In genomic region chr16:68387301-68387700, GRCh38 we compare ENCODE assay signal across 25 cellular contexts.
DNase-seq lines count a peak whose midpoint lies in the region; ATAC-seq, FAIRE-seq and TF ChIP-seq lines count a peak whose summit lies in the region.
"Had no signal": no experiment of that assay in that cellular context is flagged by ENCODE, and none has a peak within 500 bp of the region (broad histone marks: within the 10 kb centered on the region; RNA-seq: fewer than 3 reads in every experiment).

No MANE protein-coding gene starts in this region.

- peak; percentile 33 for ATAC-seq in activated CD4-positive, alpha-beta T cell treated with anti-CD3 and anti-CD28 coated beads for 36 hours
- peak; percentile 33 to 38 for ATAC-seq in lower lobe of right lung
- ATAC-seq in GM18909 (IDR thresholded peaks at IDR 0.05; ENCODE audit: poor library complexity, unreplicated experiment), result no peak
- ATAC-seq: gastroesophageal sphincter, GM12878, psoas muscle, T-cell had no signal

- H3K14ac ChIP-seq in H1 (ENCODE audit: insufficient read length), result no peak overlapping the region

- TF ChIP-seq CTCF in H1 (IDR thresholded peaks at IDR 0.05; ENCODE audit: control extremely low read depth in 1 of 3, insufficient read depth in 1 of 3, low read depth in 1 of 3, low read length in 3 of 3) (no peak), lower lobe of right lung (IDR thresholded peaks at IDR 0.05) (no peak), type B pancreatic cell (conservative IDR thresholded peaks at IDR 0.05) (no peak)

- H2BK15ac ChIP-seq in H1 (ENCODE audit: low read length), result no peak overlapping the region

- H3K27me3 ChIP-seq in H1 (replicated peaks in 1 of 4; ENCODE audit: control insufficient read depth in 3 of 4, extremely low read depth in 1 of 4, insufficient read depth in 3 of 4, low read length in 3 of 4) (no peaks in the 10 kb centered on the region; a peak in 1 of 7 replicates), lower lobe of right lung (ENCODE audit: low read depth) (no peaks in the 10 kb centered on the region)
- H3K27me3 ChIP-seq: neutrophil had no signal

- no peak for DNase-seq in activated CD4-positive, alpha-beta T cell treated with anti-CD3 and anti-CD28 coated beads for 36 hours
- no peak for DNase-seq in activated CD4-positive, alpha-beta T cell treated with anti-CD3 and anti-CD28 coated beads, Interleukin-2, amount 50 U/mL, for 4 hours
- peak in 1 of 2 experiments; percentile 74 for DNase-seq in H1 (ENCODE audit: low read depth in 1 of 2, low spot score in 2 of 2)
- DNase-seq in lower lobe of right lung, result peak; percentile 57
- no peak for DNase-seq in type B pancreatic cell (ENCODE audit: extremely low spot score, unreplicated experiment)
- DNase-seq in frontal cortex (ENCODE audit: low spot score in 2 of 2), result no peak
- no peak for DNase-seq in stimulated activated CD4-positive, alpha-beta T cell treated with anti-CD3 and anti-CD28 coated beads, Interleukin-4, amount 100 ng/mL, for 4 hours
- DNase-seq: activated CD4-positive, alpha-beta T cell treated with anti-CD3 and anti-CD28 coated beads for 1 hour; activated CD8-positive, alpha-beta memory T cell treated with anti-CD3 and anti-CD28 coated beads for 24 hours; activated T-cell treated with anti-CD3 and anti-CD28 coated beads, Interleukin-2, amount 50 U/mL, for 48 hours; DMS79 treated with DMSO at 0.1 percent for 48 hours; effector CD4-positive, alpha-beta T cell; NCI-H1048; NCI-H187 treated with DMSO at 0.1 percent for 48 hours; psoas muscle; stimulated activated CD4-positive, alpha-beta T cell treated with anti-CD3 and anti-CD28 coated beads, Interleukin-2, amount 100 ng/mL, for 24 hours; stimulated activated naive CD4-positive, alpha-beta T cell; T-cell had no signal

- no peaks in the 10 kb centered on the region for H3K4me1 Mint-ChIP-seq in activated CD4-positive, alpha-beta T cell treated with anti-CD3 and anti-CD28 coated beads for 36 hours
- H3K4me1 Mint-ChIP-seq in type B pancreatic cell (ENCODE audit: unreplicated experiment), result peaks cover 31% of the 10 kb centered on the region
- H3K4me1 Mint-ChIP-seq: activated naive CD4-positive, alpha-beta T cell treated with anti-CD3 and anti-CD28 coated beads, Interleukin-2, amount 50 U/mL, for 24 hours had no signal

- H3K4me1 ChIP-seq in H1 (replicated peaks in 1 of 4; ENCODE audit: control insufficient read depth in 3 of 4, insufficient read depth in 4 of 4, low read length in 3 of 4) (peaks cover 3 to 28% (median 20%) of the 10 kb centered on the region in 4 experiments), lower lobe of right lung (no peaks in the 10 kb centered on the region)
- H3K4me1 ChIP-seq: gastroesophageal sphincter, psoas muscle had no signal

- H3K79me2 ChIP-seq in H1 (ENCODE audit: control insufficient read depth in 1 of 2, insufficient read depth in 2 of 2, low read length in 2 of 2), result no peaks in the 10 kb centered on the region

- no peak overlapping the region for H2BK120ac ChIP-seq in H1 (replicated peaks; ENCODE audit: low read depth, low read length)

- H4K91ac ChIP-seq in H1 (replicated peaks; ENCODE audit: insufficient read length, low read length), result peak overlapping the region; percentile 38

- 0 out of 2 replicates have a peak overlapping the region, but pooled peaks have one; percentile 52 for H2BK5ac ChIP-seq in H1 (ENCODE audit: low read depth, low read length)

- intact Hi-C loops in activated CD4-positive, alpha-beta T cell treated with anti-CD3 and anti-CD28 coated beads for 36 hours (cut with DNase I, micrococcal nuclease), result no loop called here
- intact Hi-C loops in lower lobe of right lung (cut with DNase I), result no loop called here

- H3K9me3 ChIP-seq in H1 (ENCODE audit: insufficient read depth in 2 of 2, low read depth in 1 of 2, low read length in 1 of 2) (no peaks in the 10 kb centered on the region), lower lobe of right lung (no peaks in the 10 kb centered on the region)
- H3K9me3 ChIP-seq: gastroesophageal sphincter, neutrophil, psoas muscle, thoracic aorta had no signal

- H3K27me3 Mint-ChIP-seq in activated CD4-positive, alpha-beta T cell treated with anti-CD3 and anti-CD28 coated beads for 36 hours, result no peaks in the 10 kb centered on the region
- no peaks in the 10 kb centered on the region for H3K27me3 Mint-ChIP-seq in type B pancreatic cell
- H3K27me3 Mint-ChIP-seq: activated naive CD4-positive, alpha-beta T cell treated with anti-CD3 and anti-CD28 coated beads, Interleukin-2, amount 50 U/mL, for 24 hours; T-cell had no signal

- peak overlapping the region; percentile 71 for H3K18ac ChIP-seq in H1 (ENCODE audit: extremely low read depth, low read length)

- TF ChIP-seq POLR2A in H1 (IDR thresholded peaks at IDR 0.05; ENCODE audit: control extremely low read depth in 1 of 2, low read depth in 2 of 2, low read length in 2 of 2), result no peak

- H3K4me3 ChIP-seq in H1 (ENCODE audit: extremely low read depth in 1 of 4, insufficient read depth in 2 of 4, low read depth in 3 of 4, low read length in 4 of 4) (no peak overlapping the region), lower lobe of right lung (no peak overlapping the region)
- H3K4me3 ChIP-seq: gastroesophageal sphincter, GM12878, psoas muscle, thoracic aorta had no signal

- no peaks in the 10 kb centered on the region for H4K20me1 ChIP-seq in H1 (replicated peaks in 1 of 2; ENCODE audit: control insufficient read depth in 1 of 2, insufficient read depth in 2 of 2, low read length in 2 of 2)

- no peak overlapping the region for H3K9ac ChIP-seq in H1 (replicated peaks in 1 of 4; ENCODE audit: extremely low read depth in 1 of 4, low read depth in 3 of 4, low read length in 3 of 4)

- no peak for TF ChIP-seq RAD21 in H1 (IDR thresholded peaks at IDR 0.05 in 1 of 2, conservative IDR thresholded peaks at IDR 0.05 in 1 of 2; ENCODE audit: low read depth in 2 of 2, low read length in 2 of 2)

- no peak overlapping the region for H2BK12ac ChIP-seq in H1 (ENCODE audit: low read depth, low read length)

- no peak for TF ChIP-seq EP300 in H1 (IDR thresholded peaks at IDR 0.05; ENCODE audit: borderline replicate concordance in 1 of 2, low read depth in 2 of 2, low read length in 2 of 2)

- no peak overlapping the region for H3K4me3 Mint-ChIP-seq in activated CD4-positive, alpha-beta T cell treated with anti-CD3 and anti-CD28 coated beads for 36 hours
- H3K4me3 Mint-ChIP-seq in type B pancreatic cell, result peak overlapping the region; percentile 34
- H3K4me3 Mint-ChIP-seq: activated naive CD4-positive, alpha-beta T cell treated with anti-CD3 and anti-CD28 coated beads, Interleukin-2, amount 50 U/mL, for 24 hours; T-cell had no signal

- H3K56ac ChIP-seq in H1 (replicated peaks; ENCODE audit: insufficient read length, low read depth, low read length), result no peak overlapping the region

- H3K23ac ChIP-seq in H1 (ENCODE audit: insufficient read length), result no peak overlapping the region

- H3K4ac ChIP-seq in H1 (replicated peaks; ENCODE audit: insufficient read length, low read depth, low read length), result no peak overlapping the region

- H3K36me3 ChIP-seq in H1 (ENCODE audit: control insufficient read depth in 2 of 4, insufficient read depth in 4 of 4, low read length in 3 of 4) (no peaks in the 10 kb centered on the region), lower lobe of right lung (no peaks in the 10 kb centered on the region)
- H3K36me3 ChIP-seq: gastroesophageal sphincter, neutrophil, thoracic aorta had no signal

- H3K27ac ChIP-seq in H1 (ENCODE audit: low read depth, low read length) (no peak overlapping the region), lower lobe of right lung (no peak overlapping the region)
- H3K27ac ChIP-seq: gastroesophageal sphincter, neutrophil, psoas muscle, thoracic aorta had no signal

- no peaks in the 10 kb centered on the region for H3K79me1 ChIP-seq in H1 (ENCODE audit: low read depth, low read length)

- H4K8ac ChIP-seq in H1 (ENCODE audit: extremely low read depth, insufficient read depth, low read length), result no peak overlapping the region

- FAIRE-seq in H1 (lab: Jason Lieb, UNC) (no peak), frontal cortex (lab: Jason Lieb, UNC) (no peak)
- FAIRE-seq: astrocyte, GM12878 had no signal

- H4K5ac ChIP-seq in H1 (ENCODE audit: insufficient read length, low read depth, low read length), result no peak overlapping the region

- no peak overlapping the region; a peak in 1 of 4 replicates for H3K4me2 ChIP-seq in H1 (ENCODE audit: insufficient read depth in 1 of 2, low read depth in 2 of 2, low read length in 2 of 2)

- H3K9me3 Mint-ChIP-seq in activated CD4-positive, alpha-beta T cell treated with anti-CD3 and anti-CD28 coated beads for 36 hours (ENCODE audit: low read depth), result no peaks in the 10 kb centered on the region
- H3K9me3 Mint-ChIP-seq in type B pancreatic cell, result no peaks in the 10 kb centered on the region
- H3K9me3 Mint-ChIP-seq: activated naive CD4-positive, alpha-beta T cell treated with anti-CD3 and anti-CD28 coated beads, Interleukin-2, amount 50 U/mL, for 24 hours; T-cell had no signal

- H3K23me2 ChIP-seq in H1 (ENCODE audit: low read depth, low read length), result no peaks in the 10 kb centered on the region

- 90% methylated on average over 9 of the region's 9 CpGs; no CpG with 5 or more reads in 1 of the 2 experiments for WGBS in H1 (ENCODE audit: extremely low coverage in 1 of 2, insufficient coverage in 1 of 2, insufficient read length in 1 of 2, insufficient replicate concordance in 2 of 2, low coverage in 1 of 2, low lambda C conversion rate in 2 of 2, missing lambda C conversion rate in 1 of 2), 2 experiments

- no peak overlapping the region for H2AFZ ChIP-seq in H1 (ENCODE audit: low read length)

- H2AK5ac ChIP-seq in H1 (ENCODE audit: low read depth, low read length), result no peak overlapping the region

- H3K27ac Mint-ChIP-seq in activated CD4-positive, alpha-beta T cell treated with anti-CD3 and anti-CD28 coated beads for 36 hours, result no peak overlapping the region
- H3K27ac Mint-ChIP-seq in type B pancreatic cell, result peak overlapping the region; percentile 21
- H3K27ac Mint-ChIP-seq: activated naive CD4-positive, alpha-beta T cell treated with anti-CD3 and anti-CD28 coated beads, Interleukin-2, amount 50 U/mL, for 24 hours; T-cell had no signal

- no peaks in the 10 kb centered on the region for H3K36me3 Mint-ChIP-seq in activated CD4-positive, alpha-beta T cell treated with anti-CD3 and anti-CD28 coated beads for 36 hours (ENCODE audit: low read depth)
- no peaks in the 10 kb centered on the region for H3K36me3 Mint-ChIP-seq in type B pancreatic cell
- H3K36me3 Mint-ChIP-seq: activated naive CD4-positive, alpha-beta T cell treated with anti-CD3 and anti-CD28 coated beads, Interleukin-2, amount 50 U/mL, for 24 hours; T-cell had no signal

- CTCF ChIA-PET in activated CD4-positive, alpha-beta T cell treated with anti-CD3 and anti-CD28 coated beads for 36 hours (lab: Charles Lee), result no interaction called here
- CTCF ChIA-PET in H1 (lab: Charles Lee; ENCODE audit: partially characterized antibody), result interaction anchor here (1.1 to 10.6 kb wide), 4 partner anchors 13 to 46 kb away, joined by 3 to 221 read pairs (median 6); no protein-coding TSS in a partner anchor

- POLR2A ChIA-PET in activated CD4-positive, alpha-beta T cell treated with anti-CD3 and anti-CD28 coated beads for 36 hours (lab: Charles Lee), result interaction anchor here (0.6 kb wide), 1 partner anchor 39 kb away, joined by 3 read pairs; no protein-coding TSS in a partner anchor
- POLR2A ChIA-PET in H1 (lab: Charles Lee; ENCODE audit: partially characterized antibody), result interaction anchor here (0.5 to 0.9 kb wide), 4 partner anchors 9 to 259 kb away, joined by 3 to 4 read pairs (median 4); partner anchors contain the start of genes PRMT7 and SLC7A6OS

- 0 out of 2 replicates have a peak overlapping the region, but pooled peaks have one; percentile 13 for H2BK20ac ChIP-seq in H1 (ENCODE audit: low read length)
